In the genomic region with DNA sequence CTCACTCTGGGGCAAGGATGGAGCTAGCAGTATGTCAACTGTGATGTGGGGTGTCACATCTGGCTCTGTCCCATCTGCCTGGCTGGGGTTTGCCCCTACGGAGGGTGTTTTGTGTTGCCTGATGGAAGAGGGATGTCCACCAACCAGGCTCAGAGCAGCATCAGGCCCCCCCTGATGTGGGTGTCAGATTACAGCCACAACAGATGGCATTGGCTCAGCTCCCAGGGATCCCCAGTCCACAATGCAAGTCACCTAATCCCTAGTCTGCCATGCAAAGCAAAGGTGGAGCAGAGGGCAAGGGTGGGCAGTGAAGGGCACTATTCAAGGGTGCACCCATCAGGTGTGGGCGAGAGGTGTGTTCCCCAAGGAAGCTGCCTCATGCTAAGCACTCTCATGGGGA, we compare ENCODE assay signal across 11 cellular contexts. TPM values are rescaled to one million over a fixed set of nuclear protein-coding genes. Genes with fewer than 3 reads are reported as not detected.
A peak's percentile ranks its signal among the peaks of the same experiment; 100 is the strongest.
DNase-seq lines count a peak whose midpoint lies in the region; ATAC-seq lines count a peak whose summit lies in the region.
"Had no signal": no experiment of that assay in that cellular context is flagged by ENCODE, and none has a peak within 500 bp of the region (broad histone marks: within the 10 kb centered on the region; RNA-seq: fewer than 3 reads in every experiment).

No MANE protein-coding gene starts in this region.

- peak; percentile 71 for DNase-seq in DMS53 (lab: John Stamatoyannopoulos, UW)
- peak; percentile 86 for DNase-seq in NCI-H1092 treated with DMSO at 0.1 percent for 48 hours (lab: John Stamatoyannopoulos, UW)
- peak; percentile 75 for DNase-seq in SHP77 treated with DMSO at 0.1 percent for 48 hours (lab: John Stamatoyannopoulos, UW)
- DNase-seq in head of caudate nucleus = peak in 29 of 42 donors; percentile 10 to 68 (median 34)
- no peak for DNase-seq in left colon
- no peak for DNase-seq in activated T-cell treated with anti-CD3 and anti-CD28 coated beads, Interleukin-2, amount 50 U/mL, for 48 hours
- DNase-seq in activated CD8-positive, alpha-beta memory T cell treated with anti-CD3 and anti-CD28 coated beads for 24 hours = no peak
- DNase-seq: central memory CD4-positive, alpha-beta T cell; sigmoid colon; T1000 had no signal

- intact Hi-C loops in head of caudate nucleus (cut with DNase I) (no loop called here), left colon (cut with DNase I, micrococcal nuclease) (no loop called here)

- no peak for ATAC-seq in left colon
- no peak for ATAC-seq in HG02870 (IDR thresholded peaks at IDR 0.05; ENCODE audit: unreplicated experiment)

RNA-seq across cellular contexts. Expression of a gene that starts 48.9 kb away (rescaled TPM):
- 10 to 100 TPM; 17.6 to 18.7 TPM for total RNA-seq in left colon

Comparison
In these comparisons a context has a peak if more than half of its experiments do, and no peak if none do; other contexts are left out.
1. DNase-seq: peak in DMS53 (single experiment), NCI-H1092 treated with DMSO at 0.1 percent for 48 hours (single experiment), SHP77 treated with DMSO at 0.1 percent for 48 hours (single experiment) and head of caudate nucleus (29 of 42); none in left colon (0 of 2), activated T-cell treated with anti-CD3 and anti-CD28 coated beads, Interleukin-2, amount 50 U/mL, for 48 hours (0 of 2) and activated CD8-positive, alpha-beta memory T cell treated with anti-CD3 and anti-CD28 coated beads for 24 hours (single experiment).